In genomic region chr22:30635273-30636225, GRCh38 we compare ENCODE assay signal across 8 cellular contexts. TPM values are rescaled to one million over a fixed set of nuclear protein-coding genes. Genes with fewer than 3 reads are reported as not detected.
A peak's percentile ranks its signal among the peaks of the same experiment; 100 is the strongest.
DNase-seq lines count a peak whose midpoint lies in the region; ATAC-seq and TF ChIP-seq lines count a peak whose summit lies in the region.

TSS of gene SLC35E4 (plus strand) at chr22:30635781. CDS start at chr22:30636451, 670 bp downstream.

- ATAC-seq in HG02588 (IDR thresholded peaks at IDR 0.05; ENCODE audit: unreplicated experiment) (peak; percentile 68), heart left ventricle (peak; percentile 93 to 96 (median 95)), upper lobe of right lung (peak; percentile 96)

- H3K27me3 ChIP-seq in heart left ventricle = no peaks in the 10 kb centered on the region
- H3K27me3 ChIP-seq in upper lobe of right lung = no peaks in the 10 kb centered on the region

- H3K27ac ChIP-seq in adipose tissue (ENCODE audit: low read depth, low read length) (peak within 1 kb of the TSS; percentile 91), heart left ventricle (peak within 1 kb of the TSS; percentile 24 to 98 (median 88)), upper lobe of right lung (peak within 1 kb of the TSS; percentile 85)

- WGBS in adipose tissue, 3 donors = 1% methylated on average over 66 to 75 of the region's 75 CpGs
- 1 to 5% (median 1%) methylated on average over 25 to 75 of the region's 75 CpGs for WGBS in heart left ventricle, 4 donors

- peak within 1 kb of the TSS; percentile 73 for H3K4me3 ChIP-seq in GM12864 (ENCODE audit: low read depth, low read length)
- H3K4me3 ChIP-seq in heart left ventricle = peak within 1 kb of the TSS; percentile 57 to 90 (median 74)
- H3K4me3 ChIP-seq in upper lobe of right lung = peak within 1 kb of the TSS; percentile 65

- H3K9me3 ChIP-seq in heart left ventricle (no peaks in the 10 kb centered on the region), upper lobe of right lung (no peaks in the 10 kb centered on the region)

- peak; percentile 2 to 93 for TF ChIP-seq POLR2A in heart left ventricle (IDR thresholded peaks at IDR 0.05)

- peaks cover 0 to 41% (median 29%) of the 10 kb centered on the region in 12 donors for H3K4me1 ChIP-seq in heart left ventricle
- peaks cover 24% of the 10 kb centered on the region for H3K4me1 ChIP-seq in upper lobe of right lung

- intact Hi-C loops in heart left ventricle (cut with DNase I) (loop anchor here (1.0 to 10.0 kb wide), 12 partner anchors 31 to 287 kb away; partner anchors contain the start of genes DUSP18 (in 3 of the 10), OSBP2 (in 1 of the 10) and PES1 (in 1 of the 10)), posterior vena cava (cut with DNase I) (no loop called here), upper lobe of right lung (cut with DNase I) (no loop called here)

- TF ChIP-seq CTCF in GM12864 (IDR thresholded peaks at IDR 0.05; ENCODE audit: low read depth, low read length, missing control alignments) = peak; percentile 12
- TF ChIP-seq CTCF in heart left ventricle (IDR thresholded peaks at IDR 0.05) = peak in 6 of 12 donors; percentile 7 to 30 (median 20)
- peak; percentile 24 for TF ChIP-seq CTCF in upper lobe of right lung (IDR thresholded peaks at IDR 0.05)

- no peaks in the 10 kb centered on the region for H3K36me3 ChIP-seq in heart left ventricle
- H3K36me3 ChIP-seq in upper lobe of right lung = no peaks in the 10 kb centered on the region

- DNase-seq in GM12864 (ENCODE audit: low read depth) = peak; percentile 33
- DNase-seq in NCI-H1105 (lab: John Stamatoyannopoulos, UW) = peak; percentile 78
- peak; percentile 46 to 83 for DNase-seq in SW 1271 (lab: John Stamatoyannopoulos, UW)
- peak; percentile 95 to 98 (median 95) for DNase-seq in heart left ventricle
- DNase-seq in posterior vena cava (ENCODE audit: low spot score) = peak; percentile 98
- peak; percentile 97 for DNase-seq in upper lobe of right lung

RNA-seq across cellular contexts. Expression of gene SLC35E4, which starts in this region (rescaled TPM):
- polyA plus RNA-seq in adipose tissue (1 to 10 TPM; 1.1 to 3.6 (median 1.3) TPM), heart left ventricle (1 to 10 TPM; 3.4 to 5.1 TPM)
- total RNA-seq in heart left ventricle (1 to 10 TPM; 2.4 to 9.8 (median 4.0) TPM), posterior vena cava (1 to 10 TPM; 4.4 to 7.8 TPM), upper lobe of right lung (2.9 TPM)

Comparison
In these comparisons a context has a peak if more than half of its experiments do, and no peak if none do; other contexts are left out.
1. Peak in every context shown above with its lines: DNase-seq, ATAC-seq, H3K4me3 ChIP-seq and H3K27ac ChIP-seq.
2. DNase-seq: peak in every context shown above with its lines; median percentile 98 in posterior vena cava; 97 in upper lobe of right lung; 95 in heart left ventricle; 78 in NCI-H1105; 64 in SW 1271; 33 in GM12864.
3. intact Hi-C loops: an anchor here in heart left ventricle (1.0 to 10.0 kb wide); none called in posterior vena cava and upper lobe of right lung.